ENCODE assay signal across 20 cellular contexts in the genomic region with DNA sequence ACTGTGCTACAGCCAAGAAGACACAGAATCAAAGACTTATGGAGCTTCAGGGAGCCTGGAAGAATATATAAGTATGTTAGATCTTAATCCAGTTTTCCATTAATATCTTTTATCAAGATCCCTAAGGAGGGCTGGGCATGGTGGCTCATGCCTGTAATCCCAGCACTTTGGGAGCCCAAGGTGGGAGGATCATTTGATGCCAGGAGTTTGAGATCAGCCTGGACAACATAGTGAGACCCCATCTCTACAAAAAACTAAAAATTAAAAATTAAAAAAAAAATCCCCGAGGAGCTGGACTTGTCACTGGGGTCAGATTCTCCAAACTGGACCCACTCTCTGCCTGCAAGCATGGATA.
DNase-seq lines count a peak whose midpoint lies in the region; ATAC-seq, FAIRE-seq and TF ChIP-seq lines count a peak whose summit lies in the region.
"Had no signal": no experiment of that assay in that cellular context is flagged by ENCODE, and none has a peak within 500 bp of the region (broad histone marks: within the 10 kb centered on the region; RNA-seq: fewer than 3 reads in every experiment).

No MANE protein-coding gene starts in this region.

- no peaks in the 10 kb centered on the region for H3F3A ChIP-seq in PC-3 (ENCODE audit: low read length, unreplicated experiment)

- no peaks in the 10 kb centered on the region for H3K36me3 ChIP-seq in A673 (ENCODE audit: insufficient read depth, low read length, poor library complexity, severe bottlenecking)
- no peaks in the 10 kb centered on the region for H3K36me3 ChIP-seq in PC-3 (ENCODE audit: low read depth, low read length)
- H3K36me3 ChIP-seq in H1 (ENCODE audit: control insufficient read depth in 2 of 4, insufficient read depth in 4 of 4, low read length in 3 of 4): no peaks in the 10 kb centered on the region
- H3K36me3 ChIP-seq: left lung had no signal

- H2BK120ac ChIP-seq in H1 (replicated peaks; ENCODE audit: low read depth, low read length): no peak overlapping the region

- H2AK5ac ChIP-seq in H1 (ENCODE audit: low read depth, low read length): no peak overlapping the region

- TF ChIP-seq CTCF in A673 (conservative IDR thresholded peaks at IDR 0.05; ENCODE audit: low read depth, low read length) (no peak), PC-3 (conservative IDR thresholded peaks at IDR 0.05; ENCODE audit: low read depth, low read length) (no peak), H1 (IDR thresholded peaks at IDR 0.05; ENCODE audit: control extremely low read depth in 1 of 3, insufficient read depth in 1 of 3, low read depth in 1 of 3, low read length in 3 of 3) (no peak), osteocyte (IDR thresholded peaks at IDR 0.05) (no peak)

- H3K4me2 ChIP-seq in PC-3 (ENCODE audit: low read length): peak overlapping the region; percentile 7
- H3K4me2 ChIP-seq in H1 (ENCODE audit: insufficient read depth in 1 of 2, low read depth in 2 of 2, low read length in 2 of 2): no peak overlapping the region

- H2BK15ac ChIP-seq in H1 (ENCODE audit: low read length): no peak overlapping the region

- H4K20me1 ChIP-seq in PC-3 (ENCODE audit: low read length): no peaks in the 10 kb centered on the region
- H4K20me1 ChIP-seq in H1 (replicated peaks in 1 of 2; ENCODE audit: control insufficient read depth in 1 of 2, insufficient read depth in 2 of 2, low read length in 2 of 2): no peaks in the 10 kb centered on the region

- H3K36me3 Mint-ChIP-seq in osteocyte (ENCODE audit: unreplicated experiment): no peaks in the 10 kb centered on the region
- H3K36me3 Mint-ChIP-seq in effector memory CD8-positive, alpha-beta T cell (ENCODE audit: insufficient read depth): no peaks in the 10 kb centered on the region
- H3K36me3 Mint-ChIP-seq in activated T-cell treated with anti-CD3 and anti-CD28 coated beads, Interleukin-2, amount 50 U/mL, for 72 hours (ENCODE audit: insufficient read depth in 2 of 2): no peaks in the 10 kb centered on the region

- H2AFZ ChIP-seq in PC-3 (ENCODE audit: low read length) (peak overlapping the region; percentile 34), H1 (ENCODE audit: low read length) (no peak overlapping the region)

- TF ChIP-seq EP300 in H1 (IDR thresholded peaks at IDR 0.05; ENCODE audit: borderline replicate concordance in 1 of 2, low read depth in 2 of 2, low read length in 2 of 2): no peak

- DNase-seq in A673 (ENCODE audit: low spot score) (no peak), PC-3 (no peak), H1 (ENCODE audit: low read depth in 1 of 2, low spot score in 2 of 2) (no peak), osteocyte (ENCODE audit: extremely low spot score, unreplicated experiment) (no peak), GM19239 (ENCODE audit: insufficient read length, low spot score) (no peak), GOT3 (lab: John Stamatoyannopoulos, UW) (no peak)
- DNase-seq in effector memory CD8-positive, alpha-beta T cell: no peak
- DNase-seq in activated T-cell treated with anti-CD3 and anti-CD28 coated beads, Interleukin-2, amount 50 U/mL, for 72 hours: no peak
- DNase-seq: ACHN; activated CD4-positive, alpha-beta T cell treated with anti-CD3 and anti-CD28 coated beads for 36 hours; CD4-positive, alpha-beta T cell; H7; left lung; NCI-H187 treated with DMSO at 0.1 percent for 48 hours; NCI-H446 had no signal

- no peaks in the 10 kb centered on the region for H3K23me2 ChIP-seq in H1 (ENCODE audit: low read depth, low read length)

- no peak overlapping the region for H4K5ac ChIP-seq in H1 (ENCODE audit: insufficient read length, low read depth, low read length)

- H3K79me1 ChIP-seq in H1 (ENCODE audit: low read depth, low read length): no peaks in the 10 kb centered on the region

- H3K4me3 ChIP-seq in A673 (ENCODE audit: low read depth, low read length, poor library complexity, severe bottlenecking) (no peak overlapping the region), PC-3 (ENCODE audit: low read length) (no peak overlapping the region), H1 (ENCODE audit: extremely low read depth in 1 of 4, insufficient read depth in 2 of 4, low read depth in 3 of 4, low read length in 4 of 4) (no peak overlapping the region)
- H3K4me3 ChIP-seq: left lung, mucosa of descending colon had no signal

- H2BK12ac ChIP-seq in H1 (ENCODE audit: low read depth, low read length): 0 out of 2 replicates have a peak overlapping the region, but pooled peaks have one; percentile 60

- TF ChIP-seq RAD21 in H1 (IDR thresholded peaks at IDR 0.05 in 1 of 2, conservative IDR thresholded peaks at IDR 0.05 in 1 of 2; ENCODE audit: low read depth in 2 of 2, low read length in 2 of 2): no peak

- peak overlapping the region; percentile 94 for H3K27ac Mint-ChIP-seq in osteocyte (ENCODE audit: unreplicated experiment)
- H3K27ac Mint-ChIP-seq in effector memory CD8-positive, alpha-beta T cell: no peak overlapping the region
- H3K27ac Mint-ChIP-seq in activated T-cell treated with anti-CD3 and anti-CD28 coated beads, Interleukin-2, amount 50 U/mL, for 72 hours: no peak overlapping the region
- H3K27ac Mint-ChIP-seq: activated CD4-positive, alpha-beta T cell treated with anti-CD3 and anti-CD28 coated beads for 36 hours; activated T-helper 2 cell treated with anti-CD3 and anti-CD28 coated beads, Interferon-gamma antibody, Interleukin-2, Interleukin-4, amounts not matched to agents 10 μg/mL and 5 μg/mL and 100 μg/mL, durations not matched to agents 14 hours and 24 hours and 36 hours; CD4-positive, alpha-beta T cell; stimulated activated naive CD8-positive, alpha-beta T cell treated with anti-CD3 and anti-CD28 coated beads, Interleukin-15, Interleukin-2, amounts not matched to agents 100 ng/mL and 50 ng/mL, for 24 hours had no signal

- intact Hi-C loops in A673 (cut with micrococcal nuclease; ENCODE audit: unreplicated experiment): loop anchor here (5.0 to 10.0 kb wide), 2 partner anchors 75 to 117 kb away; partner anchors contain the start of gene CDC42BPA
- intact Hi-C loops in PC-3 (cut with micrococcal nuclease): loop anchor here (10.0 kb wide), 1 partner anchor 607 kb away; no protein-coding TSS in a partner anchor

- H3K23ac ChIP-seq in H1 (ENCODE audit: insufficient read length): no peak overlapping the region

- no peak overlapping the region for H3K56ac ChIP-seq in H1 (replicated peaks; ENCODE audit: insufficient read length, low read depth, low read length)

- no peak overlapping the region for H3K14ac ChIP-seq in H1 (ENCODE audit: insufficient read length)

- TF ChIP-seq POLR2A in H1 (IDR thresholded peaks at IDR 0.05; ENCODE audit: control extremely low read depth in 1 of 2, low read depth in 2 of 2, low read length in 2 of 2): no peak

- H4K8ac ChIP-seq in H1 (ENCODE audit: extremely low read depth, insufficient read depth, low read length): no peak overlapping the region

- H3K9me3 Mint-ChIP-seq in osteocyte (ENCODE audit: unreplicated experiment): no peaks in the 10 kb centered on the region
- H3K9me3 Mint-ChIP-seq in effector memory CD8-positive, alpha-beta T cell: no peaks in the 10 kb centered on the region
- no peaks in the 10 kb centered on the region for H3K9me3 Mint-ChIP-seq in activated T-cell treated with anti-CD3 and anti-CD28 coated beads, Interleukin-2, amount 50 U/mL, for 72 hours
- H3K9me3 Mint-ChIP-seq: activated T-helper 2 cell treated with anti-CD3 and anti-CD28 coated beads, Interferon-gamma antibody, Interleukin-2, Interleukin-4, amounts not matched to agents 10 μg/mL and 5 μg/mL and 100 μg/mL, durations not matched to agents 14 hours and 24 hours and 36 hours; CD4-positive, alpha-beta T cell; stimulated activated naive CD8-positive, alpha-beta T cell treated with anti-CD3 and anti-CD28 coated beads, Interleukin-15, Interleukin-2, amounts not matched to agents 100 ng/mL and 50 ng/mL, for 24 hours had no signal

- H4K91ac ChIP-seq in H1 (replicated peaks; ENCODE audit: insufficient read length, low read length): peak overlapping the region; percentile 47

- H3K9ac ChIP-seq in PC-3 (ENCODE audit: low read length): no peak overlapping the region
- no peak overlapping the region for H3K9ac ChIP-seq in H1 (replicated peaks in 1 of 4; ENCODE audit: extremely low read depth in 1 of 4, low read depth in 3 of 4, low read length in 3 of 4)

- no peak overlapping the region for H3K4ac ChIP-seq in H1 (replicated peaks; ENCODE audit: insufficient read length, low read depth, low read length)

- BruUV-seq in A673 (replicated peaks; lab: Mats Ljungman, UMichigan) (no TSS peak), PC-3 (replicated peaks; lab: Mats Ljungman, UMichigan) (no TSS peak)

- FAIRE-seq in H1 (lab: Jason Lieb, UNC): no peak
- no peak for FAIRE-seq in GM19239 (lab: Jason Lieb, UNC)
- FAIRE-seq: G401.6, urothelium cell line had no signal

- H3K18ac ChIP-seq in H1 (ENCODE audit: extremely low read depth, low read length): no peak overlapping the region

- H3K4me1 Mint-ChIP-seq in osteocyte (ENCODE audit: unreplicated experiment): peaks cover 66% of the 10 kb centered on the region
- H3K4me1 Mint-ChIP-seq in effector memory CD8-positive, alpha-beta T cell (ENCODE audit: low read depth in 2 of 2): no peaks in the 10 kb centered on the region
- H3K4me1 Mint-ChIP-seq in activated T-cell treated with anti-CD3 and anti-CD28 coated beads, Interleukin-2, amount 50 U/mL, for 72 hours (ENCODE audit: low read depth): no peaks in the 10 kb centered on the region
- H3K4me1 Mint-ChIP-seq: activated CD4-positive, alpha-beta T cell treated with anti-CD3 and anti-CD28 coated beads for 36 hours had no signal

- no peaks in the 10 kb centered on the region for H3K27me3 ChIP-seq in A673 (replicated peaks; ENCODE audit: insufficient read depth, low read depth, low read length, poor library complexity)
- no peaks in the 10 kb centered on the region for H3K27me3 ChIP-seq in PC-3 (ENCODE audit: low read length)
- no peaks in the 10 kb centered on the region for H3K27me3 ChIP-seq in H1 (replicated peaks in 1 of 4; ENCODE audit: control insufficient read depth in 3 of 4, extremely low read depth in 1 of 4, insufficient read depth in 3 of 4, low read length in 3 of 4)
- H3K27me3 ChIP-seq: left lung had no signal

- H3K9me2 ChIP-seq in PC-3 (replicated peaks; ENCODE audit: low read length): no peaks in the 10 kb centered on the region

- no peak for ATAC-seq in PC-3
- ATAC-seq in effector memory CD8-positive, alpha-beta T cell (replicated peaks): no peak
- ATAC-seq in activated T-cell treated with anti-CD3 and anti-CD28 coated beads, Interleukin-2, amount 50 U/mL, for 72 hours (replicated peaks in 1 of 2): no peak

- no peaks in the 10 kb centered on the region for H3K27me3 Mint-ChIP-seq in osteocyte (ENCODE audit: unreplicated experiment)
- H3K27me3 Mint-ChIP-seq in effector memory CD8-positive, alpha-beta T cell: peaks cover 43 to 67% of the 10 kb centered on the region in 2 donors
- peaks cover 7% of the 10 kb centered on the region for H3K27me3 Mint-ChIP-seq in activated T-cell treated with anti-CD3 and anti-CD28 coated beads, Interleukin-2, amount 50 U/mL, for 72 hours (ENCODE audit: low read depth)

- POLR2A ChIA-PET in A673 (lab: Charles Lee; ENCODE audit: low non-redundant PET) (interaction anchor here (0.6 to 0.7 kb wide), 2 partner anchors 176 to 468 kb away, joined by 3 read pairs; no protein-coding TSS in a partner anchor), PC-3 (lab: Charles Lee; ENCODE audit: unreplicated experiment) (interaction anchor here (0.6 kb wide), 1 partner anchor 44 kb away, joined by 8 read pairs; no protein-coding TSS in a partner anchor), H1 (lab: Charles Lee; ENCODE audit: partially characterized antibody) (interaction anchor here (0.6 to 1.5 kb wide), 2 partner anchors 15 to 375 kb away, joined by 3 to 4 read pairs; no protein-coding TSS in a partner anchor)

- H3K4me1 ChIP-seq in A673 (ENCODE audit: insufficient read depth, low read length, poor library complexity, severe bottlenecking): peaks cover 40% of the 10 kb centered on the region
- H3K4me1 ChIP-seq in PC-3 (ENCODE audit: insufficient read depth, low read length): peaks cover 22% of the 10 kb centered on the region
- peaks cover 0 to 5% (median 1%) of the 10 kb centered on the region in 4 experiments; a peak in 3 of 7 replicates for H3K4me1 ChIP-seq in H1 (replicated peaks in 1 of 4; ENCODE audit: control insufficient read depth in 3 of 4, insufficient read depth in 4 of 4, low read length in 3 of 4)

- H3K4me3 Mint-ChIP-seq in osteocyte (ENCODE audit: unreplicated experiment): no peak overlapping the region
- H3K4me3 Mint-ChIP-seq in effector memory CD8-positive, alpha-beta T cell: no peak overlapping the region
- no peak overlapping the region for H3K4me3 Mint-ChIP-seq in activated T-cell treated with anti-CD3 and anti-CD28 coated beads, Interleukin-2, amount 50 U/mL, for 72 hours
- H3K4me3 Mint-ChIP-seq: activated CD4-positive, alpha-beta T cell treated with anti-CD3 and anti-CD28 coated beads for 36 hours; CD4-positive, alpha-beta T cell; stimulated activated naive CD8-positive, alpha-beta T cell treated with anti-CD3 and anti-CD28 coated beads, Interleukin-15, Interleukin-2, amounts not matched to agents 100 ng/mL and 50 ng/mL, for 24 hours had no signal

- WGBS in H1 (ENCODE audit: extremely low coverage in 1 of 2, insufficient coverage in 1 of 2, insufficient read length in 1 of 2, insufficient replicate concordance in 2 of 2, low coverage in 1 of 2, low lambda C conversion rate in 2 of 2, missing lambda C conversion rate in 1 of 2), 2 experiments: 92% methylated on average over 1 of the region's 1 CpG; no CpG with 5 or more reads in 1 of the 2 experiments

- peak overlapping the region; percentile 76 for H3K27ac ChIP-seq in A673 (ENCODE audit: low read depth, low read length, poor library complexity, severe bottlenecking)
- no peak overlapping the region for H3K27ac ChIP-seq in PC-3 (ENCODE audit: low read length)
- H3K27ac ChIP-seq in H1 (ENCODE audit: low read depth, low read length): no peak overlapping the region

- H3K9me3 ChIP-seq in A673 (ENCODE audit: low read depth, low read length, poor library complexity, severe bottlenecking) (no peaks in the 10 kb centered on the region), PC-3 (ENCODE audit: low read length) (no peaks in the 10 kb centered on the region), H1 (ENCODE audit: insufficient read depth in 2 of 2, low read depth in 1 of 2, low read length in 1 of 2) (0 out of 4 replicates have a peak, but pooled peaks cover 0 to 2% of the 10 kb centered on the region in 2 experiments)
- H3K9me3 ChIP-seq: left lung, mucosa of descending colon had no signal

- no peaks in the 10 kb centered on the region for H3K79me2 ChIP-seq in PC-3 (ENCODE audit: low read length)
- no peaks in the 10 kb centered on the region for H3K79me2 ChIP-seq in H1 (ENCODE audit: control insufficient read depth in 1 of 2, insufficient read depth in 2 of 2, low read length in 2 of 2)

- 0 out of 2 replicates have a peak overlapping the region, but pooled peaks have one; percentile 72 for H2BK20ac ChIP-seq in H1 (ENCODE audit: low read length)

- CTCF ChIA-PET in A673 (lab: Charles Lee): interaction anchor here (1.0 kb wide), 1 partner anchor 111 kb away, joined by 4 read pairs; no protein-coding TSS in a partner anchor
- CTCF ChIA-PET in PC-3 (lab: Charles Lee): interaction anchor here (1.1 kb wide), 1 partner anchor 111 kb away, joined by 3 read pairs; no protein-coding TSS in a partner anchor
- CTCF ChIA-PET in H1 (lab: Charles Lee; ENCODE audit: partially characterized antibody): interaction anchor here (0.9 to 2.0 kb wide), 3 partner anchors 17 to 294 kb away, joined by 3 to 9 read pairs (median 5); no protein-coding TSS in a partner anchor

- H2BK5ac ChIP-seq in H1 (ENCODE audit: low read depth, low read length): peak overlapping the region; percentile 60; the same call in 1 of the 2 replicates
